ENCODE assay signal across 8 cellular contexts in genomic region chr1:2300004-2300771, GRCh38.
A peak's percentile ranks its signal among the peaks of the same experiment; 100 is the strongest.
DNase-seq lines count a peak whose midpoint lies in the region; ATAC-seq and TF ChIP-seq lines count a peak whose summit lies in the region.

No MANE protein-coding gene starts in this region.

- peaks cover 49% of the 10 kb centered on the region for H3K4me1 Mint-ChIP-seq in activated CD8-positive, alpha-beta memory T cell treated with anti-CD3 and anti-CD28 coated beads, Interleukin-2, amount 10 ng/mL, durations not matched to agents 7 days and 5 days
- H3K4me1 Mint-ChIP-seq in glutamatergic neuron (ENCODE audit: low read depth, unreplicated experiment), result peaks cover 13% of the 10 kb centered on the region

- peaks cover 4% of the 10 kb centered on the region for H3K36me3 Mint-ChIP-seq in activated CD8-positive, alpha-beta memory T cell treated with anti-CD3 and anti-CD28 coated beads, Interleukin-2, amount 10 ng/mL, durations not matched to agents 7 days and 5 days
- H3K36me3 Mint-ChIP-seq in glutamatergic neuron (ENCODE audit: unreplicated experiment), result no peaks in the 10 kb centered on the region

- CTCF ChIA-PET in activated CD8-positive, alpha-beta memory T cell treated with anti-CD3 and anti-CD28 coated beads, Interleukin-2, amount 10 ng/mL, durations not matched to agents 7 days and 5 days (lab: Charles Lee), result interaction anchor here (1.0 to 3.2 kb wide), 9 partner anchors 9 to 224 kb away, joined by 3 to 24 read pairs (median 11); partner anchors contain the start of genes FAAP20, MORN1 and RER1

- peak overlapping the region; percentile 97 for H3K27ac Mint-ChIP-seq in activated CD8-positive, alpha-beta memory T cell treated with anti-CD3 and anti-CD28 coated beads, Interleukin-2, amount 10 ng/mL, durations not matched to agents 7 days and 5 days
- peak overlapping the region; percentile 89 for H3K27ac Mint-ChIP-seq in glutamatergic neuron (ENCODE audit: unreplicated experiment)

- no peak for TF ChIP-seq CTCF in glutamatergic neuron (IDR thresholded peaks at IDR 0.05; ENCODE audit: partially characterized antibody, unreplicated experiment)

- peak; percentile 30 for DNase-seq in SIG-M5 treated with dmso at 0.1 percent for 504 hours (lab: John Stamatoyannopoulos, UW; ENCODE audit: unreplicated experiment)
- DNase-seq in SIG-M5 (lab: John Stamatoyannopoulos, UW), result no peak
- peak; percentile 91 for DNase-seq in activated CD8-positive, alpha-beta memory T cell treated with anti-CD3 and anti-CD28 coated beads, Interleukin-2, amount 10 ng/mL, durations not matched to agents 7 days and 5 days
- DNase-seq in glutamatergic neuron, result peak; percentile 60
- DNase-seq in stimulated activated CD4-positive, alpha-beta T cell treated with anti-CD3 and anti-CD28 coated beads, TNF-alpha, amount 100 ng/mL, for 4 hours (ENCODE audit: low read depth in 3 of 3), result peak; percentile 53 to 60 (median 54)
- no peak for DNase-seq in NCI-H1048 (lab: John Stamatoyannopoulos, UW)
- no peak for DNase-seq in superior temporal gyrus (ENCODE audit: extremely low spot score)

- H3K9me3 Mint-ChIP-seq in activated CD8-positive, alpha-beta memory T cell treated with anti-CD3 and anti-CD28 coated beads, Interleukin-2, amount 10 ng/mL, durations not matched to agents 7 days and 5 days (ENCODE audit: low read depth), result no peaks in the 10 kb centered on the region
- peaks cover 25% of the 10 kb centered on the region for H3K9me3 Mint-ChIP-seq in glutamatergic neuron (ENCODE audit: unreplicated experiment)

- peak overlapping the region; percentile 74 for H3K4me3 Mint-ChIP-seq in activated CD8-positive, alpha-beta memory T cell treated with anti-CD3 and anti-CD28 coated beads, Interleukin-2, amount 10 ng/mL, durations not matched to agents 7 days and 5 days
- no peak overlapping the region for H3K4me3 Mint-ChIP-seq in glutamatergic neuron (ENCODE audit: unreplicated experiment)

- no peaks in the 10 kb centered on the region for H3K27me3 Mint-ChIP-seq in activated CD8-positive, alpha-beta memory T cell treated with anti-CD3 and anti-CD28 coated beads, Interleukin-2, amount 10 ng/mL, durations not matched to agents 7 days and 5 days
- H3K27me3 Mint-ChIP-seq in glutamatergic neuron (ENCODE audit: unreplicated experiment), result peaks cover 14% of the 10 kb centered on the region

- peak; percentile 76 for ATAC-seq in HG03520 (IDR thresholded peaks at IDR 0.05; ENCODE audit: unreplicated experiment)
- peak; percentile 81 for ATAC-seq in activated CD8-positive, alpha-beta memory T cell treated with anti-CD3 and anti-CD28 coated beads, Interleukin-2, amount 10 ng/mL, durations not matched to agents 7 days and 5 days

Comparison
In these comparisons a context has a peak if more than half of its experiments do, and no peak if none do; other contexts are left out.
1. DNase-seq: peak in SIG-M5 treated with dmso at 0.1 percent for 504 hours (single experiment), activated CD8-positive, alpha-beta memory T cell treated with anti-CD3 and anti-CD28 coated beads, Interleukin-2, amount 10 ng/mL, durations not matched to agents 7 days and 5 days (single experiment), glutamatergic neuron (single experiment) and stimulated activated CD4-positive, alpha-beta T cell treated with anti-CD3 and anti-CD28 coated beads, TNF-alpha, amount 100 ng/mL, for 4 hours (3 of 3); none in SIG-M5 (single experiment), NCI-H1048 (single experiment) and superior temporal gyrus (single experiment).